In genomic region chr1:39410915-39411436, GRCh38 we compare ENCODE assay signal across 1 cellular context.
TF ChIP-seq lines count a peak whose summit lies in the region.

No MANE protein-coding gene starts in this region.

TF ChIP-seq in K562, 482 proteins besides CTCF, POLR2A, EP300 and RAD21 (continued from another document and continues in another):
- TF ChIP-seq THAP12 (CRISPR knock-in tag; IDR thresholded peaks at IDR 0.05), result no peak
- no peak for TF ChIP-seq ZNF444 (CRISPR knock-in tag; IDR thresholded peaks at IDR 0.05)
- TF ChIP-seq ZBTB26 (CRISPR knock-in tag; IDR thresholded peaks at IDR 0.05), result no peak
- TF ChIP-seq HCFC1 (IDR thresholded peaks at IDR 0.05; ENCODE audit: low read depth, low read length), result no peak
- TF ChIP-seq CGGBP1 (CRISPR knock-in tag; IDR thresholded peaks at IDR 0.05), result no peak
- TF ChIP-seq KDM1A (IDR thresholded peaks at IDR 0.05), result 0 out of 4 replicates have a peak, but pooled peaks of 1 of the 2 experiments have one; percentile 18
- TF ChIP-seq ZBTB40 (IDR thresholded peaks at IDR 0.05), result no peak
- TF ChIP-seq ZBTB40 (CRISPR knock-in tag; IDR thresholded peaks at IDR 0.05), result no peak
- no peak for TF ChIP-seq MLX (CRISPR knock-in tag; conservative IDR thresholded peaks at IDR 0.05)
- TF ChIP-seq CCAR2 (IDR thresholded peaks at IDR 0.05; ENCODE audit: low read depth, low read length), result no peak
- no peak for TF ChIP-seq MNT (conservative IDR thresholded peaks at IDR 0.05)
- no peak for TF ChIP-seq SETDB1 (IDR thresholded peaks at IDR 0.05; ENCODE audit: low read length)
- no peak for TF ChIP-seq TAF9B (IDR thresholded peaks at IDR 0.05; ENCODE audit: partially characterized antibody)
- peak; percentile 55; the same call in 1 of the 2 replicates for TF ChIP-seq MYC (IDR thresholded peaks at IDR 0.05; ENCODE audit: low read depth, low read length)
- TF ChIP-seq MYC (CRISPR knock-in tag; IDR thresholded peaks at IDR 0.05; ENCODE audit: borderline replicate concordance, low read depth), result no peak
- TF ChIP-seq ZNF3 (CRISPR knock-in tag; IDR thresholded peaks at IDR 0.05), result no peak
- no peak for TF ChIP-seq RBM15 (IDR thresholded peaks at IDR 0.05; ENCODE audit: insufficient read depth, low read length)
- TF ChIP-seq CC2D1A (IDR thresholded peaks at IDR 0.05), result 0 out of 2 replicates have a peak, but pooled peaks have one; percentile 19
- TF ChIP-seq ZNF785 (CRISPR knock-in tag; IDR thresholded peaks at IDR 0.05), result no peak
- no peak for TF ChIP-seq ZBTB11 (CRISPR knock-in tag; IDR thresholded peaks at IDR 0.05)
- no peak for TF ChIP-seq E2F6 (IDR thresholded peaks at IDR 0.05; ENCODE audit: borderline replicate concordance in 1 of 2, extremely low read depth in 1 of 2, insufficient read depth in 1 of 2, insufficient read length in 1 of 2, low read depth in 1 of 2, low read length in 1 of 2, poor library complexity in 1 of 2, severe bottlenecking in 1 of 2)
- TF ChIP-seq NR0B1 (IDR thresholded peaks at IDR 0.05; ENCODE audit: partially characterized antibody), result no peak
- no peak for TF ChIP-seq ZBTB2 (IDR thresholded peaks at IDR 0.05)
- no peak for TF ChIP-seq BRD9 (IDR thresholded peaks at IDR 0.05; ENCODE audit: low read depth, partially characterized antibody)
- peak in 1 of 2 experiments; percentile 47; a peak in 1 of 3 replicates for TF ChIP-seq CBX3 (IDR thresholded peaks at IDR 0.05; ENCODE audit: borderline replicate concordance in 1 of 2, low read length in 2 of 2)
- TF ChIP-seq CHD1 (IDR thresholded peaks at IDR 0.05; ENCODE audit: low read length), result no peak
- no peak for TF ChIP-seq SMARCA5 (IDR thresholded peaks at IDR 0.05)
- TF ChIP-seq POLR2G (IDR thresholded peaks at IDR 0.05; ENCODE audit: low read depth, low read length), result no peak
- no peak for TF ChIP-seq NFATC3 (IDR thresholded peaks at IDR 0.05)
- TF ChIP-seq ZNF655 (CRISPR knock-in tag; IDR thresholded peaks at IDR 0.05), result no peak
- peak; percentile 75; the same call in 1 of the 2 replicates for TF ChIP-seq RB1 (IDR thresholded peaks at IDR 0.05; ENCODE audit: low read depth)
- no peak for TF ChIP-seq TSC22D4 (tag; IDR thresholded peaks at IDR 0.05)
- TF ChIP-seq TBL1XR1 (IDR thresholded peaks at IDR 0.05; ENCODE audit: low read length in 2 of 2), result no peak
